In the genomic region with DNA sequence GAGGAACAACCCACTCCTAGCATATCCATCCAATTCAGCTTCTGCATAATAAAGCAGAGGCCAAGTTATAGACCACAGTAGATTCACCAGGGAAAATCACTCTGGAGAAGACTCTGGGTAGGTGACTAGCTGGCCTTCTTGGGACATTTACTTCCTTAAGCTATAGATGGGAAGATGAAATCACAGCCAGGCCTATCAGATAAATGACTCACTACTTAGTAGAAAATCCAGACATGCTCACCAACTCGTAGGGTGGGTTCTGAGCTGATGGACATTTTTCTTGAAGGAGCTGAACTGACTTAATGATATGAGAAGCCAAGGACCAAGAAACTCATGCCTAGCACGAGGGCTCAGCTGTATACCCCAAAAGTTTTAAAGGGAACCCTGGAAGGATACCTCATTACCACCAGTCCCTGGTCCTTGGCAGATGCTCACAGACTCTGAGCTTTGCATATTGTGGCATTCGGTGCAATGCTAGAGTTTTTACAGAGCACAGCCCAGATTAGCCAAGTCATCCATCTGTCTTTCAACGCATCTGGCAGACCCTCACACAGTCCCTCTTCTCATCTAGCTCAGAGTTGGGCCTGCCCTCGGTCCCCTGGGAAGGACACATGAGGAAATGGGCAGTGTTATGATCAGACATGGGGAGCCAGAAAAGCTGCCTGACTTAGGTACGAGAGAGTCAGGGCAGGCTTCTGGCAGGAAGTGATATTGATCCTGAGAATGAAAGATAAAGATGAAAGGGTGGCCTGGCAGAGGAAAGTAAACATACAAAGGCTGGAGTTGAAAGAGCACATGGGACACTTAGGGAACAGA, we compare ENCODE assay signal across 21 cellular contexts. TPM values are rescaled to one million over a fixed set of nuclear protein-coding genes. Genes with fewer than 3 reads are reported as not detected.
A peak's percentile ranks its signal among the peaks of the same experiment; 100 is the strongest.
DNase-seq lines count a peak whose midpoint lies in the region; ATAC-seq and TF ChIP-seq lines count a peak whose summit lies in the region.
"Had no signal": no experiment of that assay in that cellular context is flagged by ENCODE, and none has a peak within 500 bp of the region (broad histone marks: within the 10 kb centered on the region; RNA-seq: fewer than 3 reads in every experiment).

No MANE protein-coding gene starts in this region.

- H3K4me2 ChIP-seq in neural progenitor cell: no peak overlapping the region
- H3K4me2 ChIP-seq: A549, KMS-11 had no signal

- TF ChIP-seq POLR2A in erythroblast (IDR thresholded peaks at IDR 0.05; ENCODE audit: low read length) (no peak), spleen (IDR thresholded peaks at IDR 0.05) (no peak)

- no peak overlapping the region for H2AFZ ChIP-seq in neural progenitor cell (replicated peaks)

- no peaks in the 10 kb centered on the region for H4K20me1 ChIP-seq in neural progenitor cell (ENCODE audit: low read depth)

- no peaks in the 10 kb centered on the region for H3K9me3 ChIP-seq in spleen
- H3K9me3 ChIP-seq in neural progenitor cell (ENCODE audit: low read depth): no peaks in the 10 kb centered on the region
- H3K9me3 ChIP-seq: A549 had no signal

- intact Hi-C loops in spleen (cut with DNase I; ENCODE audit: low total_unique reads): no loop called here

- H3K9me3 Mint-ChIP-seq in T-helper 1 cell treated with Interleukin-12 subunit alpha and Interleukin-12 subunit beta and Interleukin-4 antibody, amounts not matched to agents 30 μg/mL and 1 μg/mL, for 36 hours: no peaks in the 10 kb centered on the region
- H3K9me3 Mint-ChIP-seq in T-helper 2 cell treated with Interferon-gamma antibody and Interleukin-4, amounts not matched to agents 5 μg/mL and 100 μg/mL, for 36 hours: no peaks in the 10 kb centered on the region
- no peaks in the 10 kb centered on the region for H3K9me3 Mint-ChIP-seq in neural progenitor cell

- H3K36me3 ChIP-seq in spleen: no peaks in the 10 kb centered on the region
- H3K36me3 ChIP-seq in neural progenitor cell: no peaks in the 10 kb centered on the region

- H3K4me3 ChIP-seq in spleen (no peak overlapping the region), neural progenitor cell (no peak overlapping the region)
- H3K4me3 ChIP-seq: A549, lung had no signal

- WGBS in spleen, 5 donors: 40 to 58% (median 53%) methylated on average over 6 of the region's 6 CpGs

- TF ChIP-seq CTCF in spleen (IDR thresholded peaks at IDR 0.05 in 8 of 11, conservative IDR thresholded peaks at IDR 0.05 in 3 of 11) (no peak), neural progenitor cell (IDR thresholded peaks at IDR 0.05) (no peak)

- H3K36me3 Mint-ChIP-seq in T-helper 1 cell treated with Interleukin-12 subunit alpha and Interleukin-12 subunit beta and Interleukin-4 antibody, amounts not matched to agents 30 μg/mL and 1 μg/mL, for 36 hours (ENCODE audit: low read depth): peaks cover 3% of the 10 kb centered on the region
- H3K36me3 Mint-ChIP-seq in T-helper 2 cell treated with Interferon-gamma antibody and Interleukin-4, amounts not matched to agents 5 μg/mL and 100 μg/mL, for 36 hours (ENCODE audit: low read depth): no peaks in the 10 kb centered on the region
- no peaks in the 10 kb centered on the region for H3K36me3 Mint-ChIP-seq in neural progenitor cell

- no peak overlapping the region for H3K4me3 Mint-ChIP-seq in T-helper 1 cell treated with Interleukin-12 subunit alpha and Interleukin-12 subunit beta and Interleukin-4 antibody, amounts not matched to agents 30 μg/mL and 1 μg/mL, for 36 hours
- no peak overlapping the region for H3K4me3 Mint-ChIP-seq in T-helper 2 cell treated with Interferon-gamma antibody and Interleukin-4, amounts not matched to agents 5 μg/mL and 100 μg/mL, for 36 hours
- H3K4me3 Mint-ChIP-seq in neural progenitor cell: no peak overlapping the region

- ATAC-seq in GM19455 (IDR thresholded peaks at IDR 0.05; ENCODE audit: unreplicated experiment): no peak
- ATAC-seq: A549, sciatic nerve had no signal

- no peak overlapping the region for H3K9ac ChIP-seq in neural progenitor cell
- H3K9ac ChIP-seq: KMS-11 had no signal

- H3K27ac Mint-ChIP-seq in T-helper 1 cell treated with Interleukin-12 subunit alpha and Interleukin-12 subunit beta and Interleukin-4 antibody, amounts not matched to agents 30 μg/mL and 1 μg/mL, for 36 hours: peak overlapping the region; percentile 27
- peak overlapping the region; percentile 3 for H3K27ac Mint-ChIP-seq in T-helper 2 cell treated with Interferon-gamma antibody and Interleukin-4, amounts not matched to agents 5 μg/mL and 100 μg/mL, for 36 hours
- H3K27ac Mint-ChIP-seq in neural progenitor cell: no peak overlapping the region

- DNase-seq in T-helper 1 cell: no peak
- no peak for DNase-seq in T-helper 2 cell treated with Interferon-gamma antibody and Interleukin-4, amounts not matched to agents 5 μg/mL and 100 μg/mL, for 36 hours (ENCODE audit: low spot score)
- peak; percentile 85 to 93 for DNase-seq in erythroblast (lab: John Stamatoyannopoulos, UW)
- peak; percentile 17 for DNase-seq in spleen
- no peak for DNase-seq in neural progenitor cell (ENCODE audit: low spot score)
- DNase-seq in stimulated activated CD8-positive, alpha-beta memory T cell treated with anti-CD3 and anti-CD28 coated beads, Interleukin-4, amount 100 ng/mL, for 48 hours: no peak
- DNase-seq: activated CD4-positive, CD25-positive, alpha-beta regulatory T cell; activated T-cell treated with anti-CD3 and anti-CD28 coated beads, Interleukin-2, amount 50 U/mL, for 1 hour; cortex of kidney; NCI-H1436 treated with DMSO at 0.1 percent for 48 hours; stimulated activated naive CD4-positive, alpha-beta T cell had no signal

- H3K4me1 ChIP-seq in spleen (peaks cover 0 to 23% (median 11%) of the 10 kb centered on the region in 6 donors), neural progenitor cell (peaks cover 11% of the 10 kb centered on the region)
- H3K4me1 ChIP-seq: A549 had no signal

- H3K79me2 ChIP-seq in neural progenitor cell (ENCODE audit: low read depth): no peaks in the 10 kb centered on the region

- peaks cover 33% of the 10 kb centered on the region for H3K4me1 Mint-ChIP-seq in T-helper 1 cell treated with Interleukin-12 subunit alpha and Interleukin-12 subunit beta and Interleukin-4 antibody, amounts not matched to agents 30 μg/mL and 1 μg/mL, for 36 hours (ENCODE audit: low read depth)
- peaks cover 25% of the 10 kb centered on the region for H3K4me1 Mint-ChIP-seq in T-helper 2 cell treated with Interferon-gamma antibody and Interleukin-4, amounts not matched to agents 5 μg/mL and 100 μg/mL, for 36 hours (ENCODE audit: low read depth)
- H3K4me1 Mint-ChIP-seq in neural progenitor cell: peaks cover 40% of the 10 kb centered on the region

- H3F3A ChIP-seq in neural progenitor cell (ENCODE audit: low read depth): no peaks in the 10 kb centered on the region

- peaks cover 16% of the 10 kb centered on the region for H3K27me3 Mint-ChIP-seq in T-helper 1 cell treated with Interleukin-12 subunit alpha and Interleukin-12 subunit beta and Interleukin-4 antibody, amounts not matched to agents 30 μg/mL and 1 μg/mL, for 36 hours (ENCODE audit: low read depth)
- H3K27me3 Mint-ChIP-seq in T-helper 2 cell treated with Interferon-gamma antibody and Interleukin-4, amounts not matched to agents 5 μg/mL and 100 μg/mL, for 36 hours (ENCODE audit: low read depth): peaks cover 6% of the 10 kb centered on the region
- H3K27me3 Mint-ChIP-seq in neural progenitor cell (ENCODE audit: insufficient read depth, low read depth): peaks cover 5% of the 10 kb centered on the region

- H3K27me3 ChIP-seq in spleen (replicated peaks in 1 of 7) (peaks cover 0 to 6% (median 0%) of the 10 kb centered on the region in 7 donors), neural progenitor cell (no peaks in the 10 kb centered on the region)

- no peak overlapping the region for H3K27ac ChIP-seq in spleen
- H3K27ac ChIP-seq in neural progenitor cell: no peak overlapping the region
- H3K27ac ChIP-seq: A549, KMS-11 had no signal

RNA-seq across cellular contexts. Expression of gene ACSL6, which starts 15.0 kb away (rescaled TPM):
- 10 to 100 TPM in 1 of 7 donors, 1 to 10 TPM in 6; 3.1 to 18.4 (median 4.6) TPM for total RNA-seq in spleen
- 1 to 10 TPM in 2 of 3 donors, under 1 TPM in 1; 0.76 to 1.3 (median 1.3) TPM for polyA plus RNA-seq in spleen
- not detected in 2 replicates for total RNA-seq in neural progenitor cell (ENCODE audit: low replicate concordance)

RNA-seq across cellular contexts. Expression of gene MEIKIN, which starts 51.0 kb away (rescaled TPM):
- not detected for total RNA-seq in spleen
- under 1 TPM in 1 of 3 donors, not detected in 2; 0.24 TPM for polyA plus RNA-seq in spleen
- not detected in 2 replicates for total RNA-seq in neural progenitor cell (ENCODE audit: low replicate concordance)
- total RNA-seq: H1, lung, sciatic nerve, SK-MEL-5, urinary bladder had no signal
- polyA plus RNA-seq: A549, H1, neural cell, urinary bladder had no signal

Comparison
In these comparisons a context has a peak if more than half of its experiments do, and no peak if none do; other contexts are left out.
1. DNase-seq: peak in erythroblast (2 of 2) and spleen (single experiment); none in T-helper 1 cell (0 of 5), T-helper 2 cell treated with Interferon-gamma antibody and Interleukin-4, amounts not matched to agents 5 μg/mL and 100 μg/mL, for 36 hours (single experiment), neural progenitor cell (single experiment) and stimulated activated CD8-positive, alpha-beta memory T cell treated with anti-CD3 and anti-CD28 coated beads, Interleukin-4, amount 100 ng/mL, for 48 hours (single experiment).